19 cellular contexts compared by ENCODE assay signal in genomic region chr2:223494987-223495386, GRCh38.
"Had no signal": no experiment of that assay in that cellular context is flagged by ENCODE, and none has a peak within 500 bp of the region (broad histone marks: within the 10 kb centered on the region; RNA-seq: fewer than 3 reads in every experiment).

No MANE protein-coding gene starts in this region.

- H3K27ac Mint-ChIP-seq: activated B cell treated with CpG ODN at 0.5 μM for 24 hours; activated CD4-positive, alpha-beta T cell treated with anti-CD3 and anti-CD28 coated beads, Interleukin-2, amount 10 ng/mL, durations not matched to agents 24 days and 14 days; activated CD8-positive, alpha-beta T cell treated with anti-CD3 and anti-CD28 coated beads, Interleukin-2, amount 10 ng/mL, durations not matched to agents 7 days and 5 days; activated naive CD8-positive, alpha-beta T cell had no signal

- H3K27ac ChIP-seq: brain microvascular endothelial cell, esophagus squamous epithelium, psoas muscle, right lobe of liver, transverse colon, vagina had no signal

- H3K36me3 ChIP-seq: brain microvascular endothelial cell, esophagus squamous epithelium, right lobe of liver, transverse colon, vagina had no signal

- ATAC-seq: activated CD8-positive, alpha-beta T cell treated with anti-CD3 and anti-CD28 coated beads, Interleukin-2, amount 10 ng/mL, durations not matched to agents 7 days and 5 days; psoas muscle; right lobe of liver; stimulated activated naive CD8-positive, alpha-beta T cell treated with anti-CD3 and anti-CD28 coated beads, Interleukin-15, Interleukin-2, amounts not matched to agents 100 U/mL and 50 U/mL, for 24 hours had no signal

- H3K36me3 Mint-ChIP-seq: activated naive CD8-positive, alpha-beta T cell had no signal

- H3K9me3 ChIP-seq: esophagus squamous epithelium, right lobe of liver, transverse colon, vagina had no signal

- H3K4me1 ChIP-seq: esophagus squamous epithelium, psoas muscle, right lobe of liver, transverse colon, vagina had no signal

- H3K9me3 Mint-ChIP-seq: activated CD4-positive, alpha-beta T cell treated with anti-CD3 and anti-CD28 coated beads, Interleukin-2, amount 10 ng/mL, durations not matched to agents 24 days and 14 days had no signal

- DNase-seq: activated B cell treated with CpG ODN at 0.5 μM for 24 hours; activated CD4-positive, alpha-beta T cell treated with anti-CD3 and anti-CD28 coated beads, Interleukin-2, amount 10 ng/mL, durations not matched to agents 24 days and 14 days; activated CD8-positive, alpha-beta memory T cell treated with anti-CD3 and anti-CD28 coated beads, Interleukin-2, amount 50 U/mL, for 4 hours; activated CD8-positive, alpha-beta T cell treated with anti-CD3 and anti-CD28 coated beads, Interleukin-2, amount 10 ng/mL, durations not matched to agents 7 days and 5 days; activated effector memory CD4-positive, alpha-beta T cell treated with anti-CD3 and anti-CD28 coated beads, Interleukin-2, amount 50 U/mL, for 16 hours; activated T-cell treated with anti-CD3 and anti-CD28 coated beads, Interleukin-2, amount 50 U/mL, for 48 hours; amygdala; brain microvascular endothelial cell; cortex of kidney; effector CD4-positive, alpha-beta T cell; esophagus squamous epithelium; foreskin fibroblast; hypothalamus; psoas muscle; right lobe of liver; stimulated activated naive CD8-positive, alpha-beta T cell treated with anti-CD3 and anti-CD28 coated beads, Interleukin-15, Interleukin-2, amounts not matched to agents 100 U/mL and 50 U/mL, for 24 hours; transverse colon had no signal

- H3K27me3 ChIP-seq: brain microvascular endothelial cell, esophagus squamous epithelium, right lobe of liver, transverse colon, vagina had no signal

- H3K4me3 ChIP-seq: esophagus squamous epithelium, psoas muscle, right lobe of liver, transverse colon, vagina had no signal
